20 cellular contexts compared by ENCODE assay signal in the genomic region with DNA sequence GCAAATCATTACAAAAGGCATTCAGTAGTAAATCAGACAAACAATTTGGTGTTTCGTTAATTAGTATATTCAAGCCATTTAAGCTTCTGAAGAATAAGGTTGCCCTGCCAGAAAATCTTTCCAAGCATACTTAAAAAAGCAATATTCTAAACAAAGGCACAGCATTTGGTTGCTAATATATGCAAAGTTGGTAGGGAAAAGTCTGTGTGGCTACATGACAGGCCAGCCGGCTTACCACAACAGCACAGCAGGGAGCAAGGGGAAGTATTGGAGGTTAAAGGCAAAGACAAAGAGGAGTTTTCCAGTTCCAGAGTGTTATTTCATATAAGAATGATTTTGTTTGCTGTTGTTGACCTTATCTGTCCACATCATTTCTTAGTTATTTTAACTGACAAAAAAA.
DNase-seq lines count a peak whose midpoint lies in the region; ATAC-seq and TF ChIP-seq lines count a peak whose summit lies in the region.
"Had no signal": no experiment of that assay in that cellular context is flagged by ENCODE, and none has a peak within 500 bp of the region (broad histone marks: within the 10 kb centered on the region; RNA-seq: fewer than 3 reads in every experiment).

No MANE protein-coding gene starts in this region.

- H3K36me3 Mint-ChIP-seq in brain, result peaks cover 9% of the 10 kb centered on the region
- H3K36me3 Mint-ChIP-seq in Calu3 (ENCODE audit: insufficient read depth, unreplicated experiment), result no peaks in the 10 kb centered on the region

- H3K27me3 ChIP-seq in H7 (ENCODE audit: control insufficient read depth, insufficient read depth, low read length), result no peaks in the 10 kb centered on the region
- H3K27me3 ChIP-seq: MG63, right atrium auricular region had no signal

- H3K4me3 ChIP-seq in H7 (ENCODE audit: insufficient read depth, low read depth, low read length) (no peak overlapping the region), NB4 (ENCODE audit: low read depth, low read length) (no peak overlapping the region)
- H3K4me3 ChIP-seq: MG63, right atrium auricular region had no signal

- intact Hi-C loops in Calu3 (cut with micrococcal nuclease; ENCODE audit: unreplicated experiment), result no loop called here

- ATAC-seq in GM19395 (IDR thresholded peaks at IDR 0.05; ENCODE audit: unreplicated experiment), result no peak
- ATAC-seq: activated CD8-positive, alpha-beta T cell treated with anti-CD3 and anti-CD28 coated beads for 36 hours; left ventricle myocardium superior; stimulated activated memory B cell treated with anti-CD40 and anti-IgM and Interleukin-4, amounts not matched to agents 10 μg/mL and 1 μg/mL and 100 μg/mL, for 72 hours had no signal

- H3K27me3 Mint-ChIP-seq in brain (peaks cover 4% of the 10 kb centered on the region), Calu3 (ENCODE audit: unreplicated experiment) (no peaks in the 10 kb centered on the region)
- H3K27me3 Mint-ChIP-seq: activated CD8-positive, alpha-beta T cell treated with anti-CD3 and anti-CD28 coated beads for 36 hours; activated naive CD4-positive, alpha-beta T cell treated with anti-CD3 and anti-CD28 coated beads, Interleukin-2, amount 10 ng/mL, durations not matched to agents 7 days and 5 days; activated T-cell treated with anti-CD3 and anti-CD28 coated beads, Interleukin-2, amount 50 U/mL, for 24 hours; stimulated activated memory B cell treated with anti-CD40 and anti-IgM and Interleukin-4, amounts not matched to agents 10 μg/mL and 1 μg/mL and 100 μg/mL, for 72 hours had no signal

- no TSS peak for BruUV-seq in Calu3 (replicated peaks; lab: Mats Ljungman, UMichigan)

- H3K27ac Mint-ChIP-seq in brain (peak overlapping the region; percentile 59 to 88 (median 84)), Calu3 (ENCODE audit: unreplicated experiment) (no peak overlapping the region)
- H3K27ac Mint-ChIP-seq: activated CD8-positive, alpha-beta T cell treated with anti-CD3 and anti-CD28 coated beads for 36 hours; activated naive CD4-positive, alpha-beta T cell treated with anti-CD3 and anti-CD28 coated beads, Interleukin-2, amount 10 ng/mL, durations not matched to agents 7 days and 5 days; activated T-cell treated with anti-CD3 and anti-CD28 coated beads, Interleukin-2, amount 50 U/mL, for 24 hours; stimulated activated memory B cell treated with anti-CD40 and anti-IgM and Interleukin-4, amounts not matched to agents 10 μg/mL and 1 μg/mL and 100 μg/mL, for 72 hours had no signal

- DNase-seq in H7 (peak; percentile 59), NB4 (ENCODE audit: low read depth) (peak; percentile 60), myocyte (ENCODE audit: low read depth) (peak; percentile 32), kidney tubule cell (ENCODE audit: low spot score) (no peak), Calu3 (no peak)
- DNase-seq: activated CD8-positive, alpha-beta T cell treated with anti-CD3 and anti-CD28 coated beads for 36 hours; activated naive CD4-positive, alpha-beta T cell treated with anti-CD3 and anti-CD28 coated beads, Interleukin-2, amount 10 ng/mL, durations not matched to agents 7 days and 5 days; activated T-cell treated with anti-CD3 and anti-CD28 coated beads, Interleukin-2, amount 50 U/mL, for 24 hours; AML-193; cortex of kidney; foreskin melanocyte; GF-D8; left ventricle myocardium superior; MG63; NCI-H2171 treated with DMSO at 0.1 percent for 48 hours; SW 1271 had no signal

- no peak for TF ChIP-seq POLR2A in NB4 (IDR thresholded peaks at IDR 0.05; ENCODE audit: extremely low read depth, insufficient read length)

- no peak for TF ChIP-seq CTCF in NB4 (IDR thresholded peaks at IDR 0.05; ENCODE audit: low read depth, low read length)
- no peak for TF ChIP-seq CTCF in brain (conservative IDR thresholded peaks at IDR 0.05)
- TF ChIP-seq CTCF in Calu3 (IDR thresholded peaks at IDR 0.05; ENCODE audit: unreplicated experiment), result no peak

- no peaks in the 10 kb centered on the region for H3K36me3 ChIP-seq in H7 (replicated peaks; ENCODE audit: control insufficient read depth, insufficient read depth, low read length)
- H3K36me3 ChIP-seq: MG63, right atrium auricular region had no signal

- CTCF ChIA-PET in Calu3 (lab: Charles Lee), result no interaction called here

- H3K9me3 Mint-ChIP-seq in brain (peaks cover 0 to 5% (median 2%) of the 10 kb centered on the region in 5 experiments), Calu3 (ENCODE audit: low read depth, unreplicated experiment) (no peaks in the 10 kb centered on the region)
- H3K9me3 Mint-ChIP-seq: activated CD8-positive, alpha-beta T cell treated with anti-CD3 and anti-CD28 coated beads for 36 hours; activated naive CD4-positive, alpha-beta T cell treated with anti-CD3 and anti-CD28 coated beads, Interleukin-2, amount 10 ng/mL, durations not matched to agents 7 days and 5 days; stimulated activated memory B cell treated with anti-CD40 and anti-IgM and Interleukin-4, amounts not matched to agents 10 μg/mL and 1 μg/mL and 100 μg/mL, for 72 hours had no signal

- H3K4me3 Mint-ChIP-seq in brain (peak overlapping the region; percentile 20 to 70 (median 33)), Calu3 (ENCODE audit: low read depth, unreplicated experiment) (no peak overlapping the region)
- H3K4me3 Mint-ChIP-seq: activated CD8-positive, alpha-beta T cell treated with anti-CD3 and anti-CD28 coated beads for 36 hours; activated naive CD4-positive, alpha-beta T cell treated with anti-CD3 and anti-CD28 coated beads, Interleukin-2, amount 10 ng/mL, durations not matched to agents 7 days and 5 days; activated T-cell treated with anti-CD3 and anti-CD28 coated beads, Interleukin-2, amount 50 U/mL, for 24 hours; stimulated activated memory B cell treated with anti-CD40 and anti-IgM and Interleukin-4, amounts not matched to agents 10 μg/mL and 1 μg/mL and 100 μg/mL, for 72 hours had no signal

- H3K4me1 Mint-ChIP-seq in brain (peaks cover 57% of the 10 kb centered on the region), Calu3 (ENCODE audit: low read depth, unreplicated experiment) (peaks cover 11% of the 10 kb centered on the region)
- H3K4me1 Mint-ChIP-seq: activated naive CD4-positive, alpha-beta T cell treated with anti-CD3 and anti-CD28 coated beads, Interleukin-2, amount 10 ng/mL, durations not matched to agents 7 days and 5 days; stimulated activated memory B cell treated with anti-CD40 and anti-IgM and Interleukin-4, amounts not matched to agents 10 μg/mL and 1 μg/mL and 100 μg/mL, for 72 hours had no signal

Comparison
In these comparisons a context has a peak if more than half of its experiments do, and no peak if none do; other contexts are left out.
1. DNase-seq: peak in H7 (single experiment), NB4 (single experiment) and myocyte (single experiment); none in kidney tubule cell (single experiment) and Calu3 (single experiment).